Comparison of ENCODE assay signal across 9 cellular contexts in the genomic region with DNA sequence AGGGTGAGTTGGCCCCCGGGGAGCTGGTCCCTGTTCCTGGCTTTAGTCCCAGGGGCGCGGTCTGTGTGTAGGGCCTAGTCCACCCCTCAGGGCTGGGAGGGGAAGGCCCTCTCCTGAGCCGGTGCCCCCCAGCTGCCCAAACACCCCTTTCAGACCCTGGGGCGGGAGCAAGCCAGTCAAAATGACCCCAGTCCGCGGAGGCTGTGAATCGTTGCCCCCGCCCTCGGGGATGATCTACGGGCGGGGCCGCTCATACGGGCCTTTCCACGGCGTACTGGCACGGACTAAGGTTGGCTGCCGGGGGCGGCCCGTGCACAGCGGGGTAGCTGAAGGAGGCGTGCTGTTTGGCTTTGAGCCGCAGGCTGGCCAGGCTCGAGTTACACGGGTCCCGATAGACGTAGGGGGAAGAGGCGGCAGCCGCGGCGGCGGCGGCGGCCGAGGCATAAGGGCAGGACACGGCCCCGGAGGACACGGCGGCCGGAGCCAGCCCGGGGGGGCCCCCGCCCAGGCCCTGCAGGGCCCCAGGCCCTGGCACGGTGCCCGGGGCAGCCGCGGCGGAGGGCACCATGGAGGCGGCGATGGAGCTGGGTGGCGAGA. TPM values are rescaled to one million over a fixed set of nuclear protein-coding genes. Genes with fewer than 3 reads are reported as not detected.
DNase-seq lines count a peak whose midpoint lies in the region; ATAC-seq and TF ChIP-seq lines count a peak whose summit lies in the region.
"Had no signal": no experiment of that assay in that cellular context is flagged by ENCODE, and none has a peak within 500 bp of the region (broad histone marks: within the 10 kb centered on the region; RNA-seq: fewer than 3 reads in every experiment).

No MANE protein-coding gene starts in this region.

- DNase-seq in DND-41 (no peak), NCI-H1092 treated with DMSO at 0.1 percent for 48 hours (lab: John Stamatoyannopoulos, UW) (peak; percentile 54), natural killer cell (peak; percentile 27), vagina (ENCODE audit: extremely low spot score in 2 of 2) (no peak), GM20000 (ENCODE audit: low spot score) (no peak)
- peak; percentile 19 to 42 for DNase-seq in activated CD4-positive, alpha-beta T cell treated with anti-CD3 and anti-CD28 coated beads for 4 hours

- TF ChIP-seq POLR2A in vagina (IDR thresholded peaks at IDR 0.05) = no peak

- intact Hi-C loops in natural killer cell (cut with micrococcal nuclease) (loop anchor here (2.0 kb wide), 1 partner anchor 168 kb away; no protein-coding TSS in a partner anchor), vagina (cut with DNase I) (no loop called here)

- H4K20me1 ChIP-seq in DND-41 (ENCODE audit: insufficient read depth, low read length) = no peaks in the 10 kb centered on the region

- H3K4me1 Mint-ChIP-seq in natural killer cell = peaks cover 26 to 44% of the 10 kb centered on the region in 2 donors

- H3K27ac Mint-ChIP-seq in natural killer cell = peak overlapping the region in 1 of 2 donors; percentile 42

- H3K36me3 ChIP-seq in DND-41 (ENCODE audit: insufficient read depth, low read length) (no peaks in the 10 kb centered on the region), esophagus (ENCODE audit: control insufficient read depth in 2 of 2, insufficient read depth in 2 of 2, low read length in 1 of 2) (no peaks in the 10 kb centered on the region), vagina (no peaks in the 10 kb centered on the region)

- no peaks in the 10 kb centered on the region for H3K9me3 ChIP-seq in DND-41 (ENCODE audit: insufficient read depth, low read length, severe bottlenecking)
- H3K9me3 ChIP-seq in esophagus (ENCODE audit: control insufficient read depth in 2 of 2, insufficient read depth in 1 of 2, low read depth in 1 of 2, low read length in 1 of 2) = no peaks in the 10 kb centered on the region
- no peaks in the 10 kb centered on the region for H3K9me3 ChIP-seq in vagina

- H3K27me3 ChIP-seq in DND-41 (ENCODE audit: insufficient read depth, low read length, poor library complexity) = peaks cover 23% of the 10 kb centered on the region
- H3K27me3 ChIP-seq in esophagus (ENCODE audit: control insufficient read depth in 1 of 2, insufficient read depth in 2 of 2, low read length in 2 of 2) = peaks cover 5 to 10% of the 10 kb centered on the region in 2 donors
- H3K27me3 ChIP-seq in vagina = peaks cover 7% of the 10 kb centered on the region

- H3K9ac ChIP-seq in DND-41 (ENCODE audit: low read depth, low read length) = no peak overlapping the region

- H3K36me3 Mint-ChIP-seq in natural killer cell = no peaks in the 10 kb centered on the region

- peaks cover 6% of the 10 kb centered on the region for H3K4me1 ChIP-seq in DND-41 (ENCODE audit: insufficient read depth, low read length)
- peaks cover 14% of the 10 kb centered on the region in 2 donors for H3K4me1 ChIP-seq in esophagus (ENCODE audit: control insufficient read depth in 2 of 2, insufficient read depth in 2 of 2, low read length in 1 of 2)
- H3K4me1 ChIP-seq in vagina = peaks cover 35% of the 10 kb centered on the region

- no peak overlapping the region for H3K27ac ChIP-seq in DND-41 (ENCODE audit: low read length)
- no peak overlapping the region for H3K27ac ChIP-seq in esophagus (ENCODE audit: low read depth in 2 of 2, low read length in 1 of 2)
- no peak overlapping the region for H3K27ac ChIP-seq in vagina

- no peak for ATAC-seq in DND-41 (ENCODE audit: insufficient read depth, low read depth)
- ATAC-seq in natural killer cell = peak in 2 of 3 donors; percentile 12 to 18
- no peak for ATAC-seq in GM21515 (IDR thresholded peaks at IDR 0.05; ENCODE audit: unreplicated experiment)

- WGBS in esophagus, 2 donors = 1% methylated on average over 43 to 50 of the region's 50 CpGs

- H3K27me3 Mint-ChIP-seq in natural killer cell (ENCODE audit: low read depth in 2 of 2) = peaks cover 24 to 60% of the 10 kb centered on the region in 2 donors

- no peaks in the 10 kb centered on the region for H3K79me2 ChIP-seq in DND-41 (ENCODE audit: insufficient read depth, low read length)

- H3K4me3 ChIP-seq in DND-41 (ENCODE audit: low read depth in 1 of 2, low read length in 2 of 2) (peak overlapping the region in 1 of 2 experiments; percentile 35; a peak in 2 of 4 replicates), esophagus (ENCODE audit: low read depth in 1 of 2, low read length in 2 of 2) (peak overlapping the region; percentile 51 to 53), vagina (peak overlapping the region; percentile 41 to 46)

- peak overlapping the region; percentile 60 for H3K4me2 ChIP-seq in DND-41 (ENCODE audit: insufficient read depth, low read length)

- TF ChIP-seq CTCF in DND-41 (IDR thresholded peaks at IDR 0.05; ENCODE audit: borderline replicate concordance, extremely low read depth, low read length, poor library complexity, severe bottlenecking) = no peak
- TF ChIP-seq CTCF in natural killer cell (IDR thresholded peaks at IDR 0.05) = no peak
- TF ChIP-seq CTCF in vagina (IDR thresholded peaks at IDR 0.05) = no peak
- no peak for TF ChIP-seq CTCF in GM20000 (IDR thresholded peaks at IDR 0.05; ENCODE audit: extremely low read depth, missing control alignments)

- no peaks in the 10 kb centered on the region for H3K9me3 Mint-ChIP-seq in natural killer cell

- H2AFZ ChIP-seq in DND-41 (ENCODE audit: low read depth, low read length) = peak overlapping the region; percentile 62

- H3K4me3 Mint-ChIP-seq in natural killer cell = peak overlapping the region; percentile 91

RNA-seq across cellular contexts. Expression of a gene that starts 4.3 kb away (rescaled TPM):
- polyA plus RNA-seq in esophagus = under 1 TPM in 1 of 2 donors, not detected in 1; 0.02 TPM
- total RNA-seq in natural killer cell = not detected
- total RNA-seq in vagina = not detected
- total RNA-seq: T-helper 2 cell treated with Interferon-gamma antibody and Interleukin-4, amounts not matched to agents 100 ng/mL and 5 ng/mL, for 36 hours had no signal

RNA-seq across cellular contexts. Expression of a gene that starts 10.9 kb away (rescaled TPM):
- polyA plus RNA-seq in esophagus = not detected
- total RNA-seq in natural killer cell (not detected), vagina (not detected)
- total RNA-seq: T-helper 2 cell treated with Interferon-gamma antibody and Interleukin-4, amounts not matched to agents 100 ng/mL and 5 ng/mL, for 36 hours had no signal

RNA-seq across cellular contexts. Expression of a gene that starts 15.0 kb away (rescaled TPM):
- 10 to 100 TPM; 11.4 to 11.7 TPM for polyA plus RNA-seq in esophagus
- total RNA-seq in natural killer cell = 10 to 100 TPM; 48.2 to 52.5 (median 50.9) TPM
- 48.9 TPM for total RNA-seq in vagina

Comparison
In these comparisons a context has a peak if more than half of its experiments do, and no peak if none do; other contexts are left out.
1. ATAC-seq: peak in natural killer cell (2 of 3); none in DND-41 (single experiment) and GM21515 (single experiment).
2. DNase-seq: peak in NCI-H1092 treated with DMSO at 0.1 percent for 48 hours (single experiment), activated CD4-positive, alpha-beta T cell treated with anti-CD3 and anti-CD28 coated beads for 4 hours (2 of 2) and natural killer cell (single experiment); none in DND-41 (single experiment), vagina (0 of 2) and GM20000 (single experiment).